1 cellular context compared by ENCODE assay signal in the genomic region with DNA sequence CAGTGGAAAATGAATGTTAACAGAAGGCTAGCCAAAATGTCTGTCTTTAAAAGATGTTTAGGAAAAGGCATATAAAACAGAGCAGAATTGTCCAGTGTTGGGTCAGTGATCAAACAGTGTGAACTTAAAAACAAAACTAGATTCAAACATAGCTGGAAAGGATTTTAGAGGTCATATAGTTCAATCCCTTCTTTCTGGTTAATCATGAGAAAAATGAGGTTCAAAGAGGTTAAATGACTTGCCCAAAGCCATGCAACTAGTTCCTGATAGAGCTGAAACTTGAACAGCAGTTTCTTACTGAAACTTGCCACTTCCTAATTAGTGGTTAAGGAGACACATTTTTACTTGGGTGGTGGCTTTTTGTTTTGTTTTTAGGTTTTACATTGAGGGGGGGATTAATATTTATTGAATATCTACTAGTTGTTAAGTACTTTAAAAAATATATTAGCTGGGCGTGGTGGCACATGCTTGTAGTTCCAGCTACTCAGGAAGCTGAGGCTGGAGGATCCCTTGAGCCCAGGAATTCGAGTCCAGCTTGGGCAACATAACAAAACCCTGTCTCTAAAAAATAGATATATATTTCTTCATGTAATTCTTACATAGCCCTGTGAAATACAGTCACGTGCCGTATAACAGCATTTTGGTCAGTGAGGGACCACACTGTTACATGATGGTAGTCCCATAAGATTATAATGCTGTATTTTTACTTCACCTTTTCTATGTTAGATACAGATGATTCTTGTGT.
TF ChIP-seq lines count a peak whose summit lies in the region.

No MANE protein-coding gene starts in this region.

TF ChIP-seq in IMR-90, 13 proteins besides CTCF, POLR2A, EP300 and RAD21:
- TF ChIP-seq, protein P1, sequence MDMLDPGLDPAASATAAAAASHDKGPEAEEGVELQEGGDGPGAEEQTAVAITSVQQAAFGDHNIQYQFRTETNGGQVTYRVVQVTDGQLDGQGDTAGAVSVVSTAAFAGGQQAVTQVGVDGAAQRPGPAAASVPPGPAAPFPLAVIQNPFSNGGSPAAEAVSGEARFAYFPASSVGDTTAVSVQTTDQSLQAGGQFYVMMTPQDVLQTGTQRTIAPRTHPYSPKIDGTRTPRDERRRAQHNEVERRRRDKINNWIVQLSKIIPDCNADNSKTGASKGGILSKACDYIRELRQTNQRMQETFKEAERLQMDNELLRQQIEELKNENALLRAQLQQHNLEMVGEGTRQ (IDR thresholded peaks at IDR 0.05; ENCODE audit: low read depth, low read length), result no peak
- TF ChIP-seq SMC3 (IDR thresholded peaks at IDR 0.05; ENCODE audit: low read depth, low read length), result no peak
- TF ChIP-seq MAFK (IDR thresholded peaks at IDR 0.05; ENCODE audit: low read depth, low read length), result no peak
- no peak for TF ChIP-seq NFE2L2 (IDR thresholded peaks at IDR 0.05; ENCODE audit: low read depth, low read length)
- TF ChIP-seq BHLHE40 (IDR thresholded peaks at IDR 0.05; ENCODE audit: low read depth, low read length), result no peak
- TF ChIP-seq MAZ (IDR thresholded peaks at IDR 0.05; ENCODE audit: borderline replicate concordance, low read depth, low read length), result no peak
- TF ChIP-seq RFX5 (IDR thresholded peaks at IDR 0.05; ENCODE audit: low read depth, low read length), result no peak
- TF ChIP-seq FOS (IDR thresholded peaks at IDR 0.05; ENCODE audit: low read depth, low read length), result no peak
- no peak for TF ChIP-seq CHD1 (IDR thresholded peaks at IDR 0.05; ENCODE audit: low read depth, low read length)
- TF ChIP-seq ELK1 (IDR thresholded peaks at IDR 0.05; ENCODE audit: borderline replicate concordance, low read depth, low read length), result no peak
- TF ChIP-seq RCOR1 (IDR thresholded peaks at IDR 0.05; ENCODE audit: insufficient replicate concordance, low read length), result no peak
- no peak for TF ChIP-seq MXI1 (IDR thresholded peaks at IDR 0.05; ENCODE audit: borderline replicate concordance, low read depth, low read length)
TF ChIP-seq in IMR-90: peak in this region for 0.
